ENCODE assay signal across 8 cellular contexts in the genomic region with DNA sequence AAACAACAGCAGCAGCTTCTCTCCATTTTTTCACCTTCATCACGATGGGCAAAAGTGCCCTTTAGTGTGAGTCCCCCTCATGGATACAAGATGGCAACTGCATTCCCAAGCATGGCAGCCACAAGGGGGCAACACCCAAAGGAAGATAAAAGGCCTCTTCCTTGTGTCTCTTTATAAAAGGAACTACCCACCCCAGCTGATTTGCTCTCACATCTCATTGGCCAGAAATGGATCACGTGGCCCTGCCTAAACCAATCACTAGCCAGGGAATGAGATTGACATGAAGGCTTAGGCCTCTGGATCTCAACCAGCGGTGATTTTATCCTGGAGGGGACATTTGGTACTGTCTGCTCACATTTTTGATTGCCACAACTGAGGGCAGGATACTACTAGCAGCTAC. TPM values are rescaled to one million over a fixed set of nuclear protein-coding genes. Genes with fewer than 3 reads are reported as not detected.
DNase-seq lines count a peak whose midpoint lies in the region; ATAC-seq and TF ChIP-seq lines count a peak whose summit lies in the region.

No MANE protein-coding gene starts in this region.

- POLR2A ChIA-PET in activated CD8-positive, alpha-beta T cell treated with anti-CD3 and anti-CD28 coated beads for 36 hours (lab: Charles Lee): interaction anchor here (1.0 to 1.7 kb wide), 2 partner anchors 22 to 329 kb away, joined by 3 to 7 read pairs; a partner anchor contains a TSS

- ATAC-seq in activated CD8-positive, alpha-beta T cell treated with anti-CD3 and anti-CD28 coated beads for 36 hours: peak; percentile 82
- ATAC-seq in GM21526 (IDR thresholded peaks at IDR 0.05; ENCODE audit: low FRiP score, unreplicated experiment) (no peak), HG02970 (IDR thresholded peaks at IDR 0.05; ENCODE audit: low FRiP score, unreplicated experiment) (no peak)

- in situ Hi-C loops in GM13976 (cut with MboI; ENCODE audit: low sequenced_read_pairs, unreplicated experiment): loop anchor here (10.0 kb wide), 2 partner anchors 153 to 323 kb away; no protein-coding TSS in a partner anchor

- H3K9me3 Mint-ChIP-seq in activated CD8-positive, alpha-beta T cell treated with anti-CD3 and anti-CD28 coated beads for 36 hours: no peaks in the 10 kb centered on the region

- H3K36me3 Mint-ChIP-seq in activated CD8-positive, alpha-beta T cell treated with anti-CD3 and anti-CD28 coated beads for 36 hours (ENCODE audit: low read depth): no peaks in the 10 kb centered on the region

- intact Hi-C loops in activated CD8-positive, alpha-beta T cell treated with anti-CD3 and anti-CD28 coated beads for 36 hours (cut with micrococcal nuclease): no loop called here

- CTCF ChIA-PET in activated CD8-positive, alpha-beta T cell treated with anti-CD3 and anti-CD28 coated beads for 36 hours (lab: Charles Lee): interaction anchor here (1.0 to 5.9 kb wide), 14 partner anchors 10 to 499 kb away, joined by 3 to 52 read pairs (median 5); a partner anchor contains a TSS

- no peak overlapping the region for H3K27ac Mint-ChIP-seq in activated CD8-positive, alpha-beta T cell treated with anti-CD3 and anti-CD28 coated beads for 36 hours

- peaks cover 8% of the 10 kb centered on the region for H3K4me1 Mint-ChIP-seq in activated CD8-positive, alpha-beta T cell treated with anti-CD3 and anti-CD28 coated beads for 36 hours (ENCODE audit: low read depth)

- no peak overlapping the region for H3K4me3 Mint-ChIP-seq in activated CD8-positive, alpha-beta T cell treated with anti-CD3 and anti-CD28 coated beads for 36 hours

- TF ChIP-seq CTCF in GM13976 (IDR thresholded peaks at IDR 0.05; ENCODE audit: borderline replicate concordance, control extremely low read depth, extremely low read depth, insufficient read depth, missing control alignments): no peak
- TF ChIP-seq CTCF in activated CD8-positive, alpha-beta T cell treated with anti-CD3 and anti-CD28 coated beads for 36 hours (IDR thresholded peaks at IDR 0.05): peak; percentile 38

- DNase-seq in AML-193 (lab: John Stamatoyannopoulos, UW) (peak; percentile 49 to 50), GM13976 (ENCODE audit: low spot score) (peak; percentile 40), NCI-H524 (lab: John Stamatoyannopoulos, UW) (peak; percentile 98), glomerular visceral epithelial cell (ENCODE audit: extremely low spot score) (peak; percentile 78)
- peak; percentile 71 for DNase-seq in activated CD8-positive, alpha-beta T cell treated with anti-CD3 and anti-CD28 coated beads for 36 hours
- DNase-seq in stimulated activated CD4-positive, alpha-beta T cell treated with anti-CD3 and anti-CD28 coated beads, Interleukin-15, amount 100 ng/mL, for 48 hours (ENCODE audit: low read depth in 2 of 2): peak; percentile 31 to 35

- H3K27me3 Mint-ChIP-seq in activated CD8-positive, alpha-beta T cell treated with anti-CD3 and anti-CD28 coated beads for 36 hours: peaks cover 2% of the 10 kb centered on the region

RNA-seq across cellular contexts. Expression of a gene that starts 21.9 kb away (rescaled TPM):
- total RNA-seq in activated CD8-positive, alpha-beta T cell treated with anti-CD3 and anti-CD28 coated beads for 36 hours: 1 to 10 TPM; 1.8 to 2.8 TPM

RNA-seq across cellular contexts. Expression of a gene that starts 53.9 kb away (rescaled TPM):
- 10 to 100 TPM in 1 of 2 experiments, 1 to 10 TPM in 1; 9.7 to 11.0 TPM for total RNA-seq in activated CD8-positive, alpha-beta T cell treated with anti-CD3 and anti-CD28 coated beads for 36 hours

Comparison
In these comparisons a context has a peak if more than half of its experiments do, and no peak if none do; other contexts are left out.
1. DNase-seq: peak in every context shown above with its lines; median percentile 98 in NCI-H524; 78 in glomerular visceral epithelial cell; 71 in activated CD8-positive, alpha-beta T cell treated with anti-CD3 and anti-CD28 coated beads for 36 hours; 50 in AML-193; 40 in GM13976; 33 in stimulated activated CD4-positive, alpha-beta T cell treated with anti-CD3 and anti-CD28 coated beads, Interleukin-15, amount 100 ng/mL, for 48 hours.